ENCODE assay signal across 1 cellular context in genomic region chr6:36727491-36728021, GRCh38.
TF ChIP-seq lines count a peak whose summit lies in the region.

No MANE protein-coding gene starts in this region.

TF ChIP-seq in GM12878, 131 proteins besides CTCF, POLR2A, EP300 and RAD21 (continued from another document and continues in another):
- TF ChIP-seq CEBPZ (IDR thresholded peaks at IDR 0.05; ENCODE audit: low read depth, low read length) (no peak), BACH1 (IDR thresholded peaks at IDR 0.05; ENCODE audit: borderline replicate concordance) (no peak), RELB (IDR thresholded peaks at IDR 0.05; ENCODE audit: low read depth) (no peak), ESRRA (IDR thresholded peaks at IDR 0.05; ENCODE audit: low read length) (no peak), LARP7 (IDR thresholded peaks at IDR 0.05) (0 out of 2 replicates have a peak, but pooled peaks have one; percentile 46), CREB1 (IDR thresholded peaks at IDR 0.05; ENCODE audit: low read depth) (no peak), ZNF592 (IDR thresholded peaks at IDR 0.05) (no peak), PKNOX1 (IDR thresholded peaks at IDR 0.05) (peak; percentile 11; the same call in 1 of the 2 replicates), RCOR1 (conservative IDR thresholded peaks at IDR 0.05; ENCODE audit: low read depth, low read length) (no peak), BRCA1 (IDR thresholded peaks at IDR 0.05; ENCODE audit: low read depth, low read length) (no peak), SP1 (IDR thresholded peaks at IDR 0.05; ENCODE audit: low read depth, low read length) (no peak), CBX5 (IDR thresholded peaks at IDR 0.05; ENCODE audit: low read depth) (no peak), MTA2 (IDR thresholded peaks at IDR 0.05; ENCODE audit: low read depth) (no peak), CHD2 (IDR thresholded peaks at IDR 0.05; ENCODE audit: borderline replicate concordance, low read depth, low read length) (no peak), YY1 (IDR thresholded peaks at IDR 0.05; ENCODE audit: low read depth, low read length) (no peak), PAX5 (IDR thresholded peaks at IDR 0.05; ENCODE audit: borderline replicate concordance, low read depth, low read length) (no peak), EED (IDR thresholded peaks at IDR 0.05; ENCODE audit: low read depth) (peak; percentile 70), HCFC1 (IDR thresholded peaks at IDR 0.05; ENCODE audit: low read length) (no peak), BCLAF1 (IDR thresholded peaks at IDR 0.05) (no peak), SMAD1 (IDR thresholded peaks at IDR 0.05; ENCODE audit: low read depth, partially characterized antibody) (no peak), ATF2 (IDR thresholded peaks at IDR 0.05; ENCODE audit: low read length) (no peak), ZNF687 (IDR thresholded peaks at IDR 0.05) (no peak), IRF3 (IDR thresholded peaks at IDR 0.05) (no peak), RAD51 (IDR thresholded peaks at IDR 0.05) (no peak), ZNF274 (IDR thresholded peaks at IDR 0.05; ENCODE audit: insufficient read depth, insufficient read length) (no peak), RB1 (IDR thresholded peaks at IDR 0.05; ENCODE audit: borderline replicate concordance) (no peak), E2F8 (IDR thresholded peaks at IDR 0.05; ENCODE audit: low read depth, partially characterized antibody) (no peak), NR2C2 (IDR thresholded peaks at IDR 0.05; ENCODE audit: borderline replicate concordance, control insufficient read depth, insufficient read length, low read depth) (no peak), TCF7 (IDR thresholded peaks at IDR 0.05; ENCODE audit: borderline replicate concordance) (no peak), CBX3 (IDR thresholded peaks at IDR 0.05; ENCODE audit: borderline replicate concordance, low read depth) (no peak), BHLHE40 (IDR thresholded peaks at IDR 0.05; ENCODE audit: borderline replicate concordance in 1 of 2, low read depth in 2 of 2, low read length in 1 of 2) (peak in 1 of 2 experiments; percentile 5; a peak in 1 of 4 replicates), SREBF2 (IDR thresholded peaks at IDR 0.05; ENCODE audit: low read length) (no peak), DPF2 (IDR thresholded peaks at IDR 0.05) (peak; percentile 40; the same call in 1 of the 2 replicates), SIX5 (IDR thresholded peaks at IDR 0.05; ENCODE audit: low read depth, low read length, severe bottlenecking) (no peak)
